ENCODE assay signal across 16 cellular contexts in genomic region chr13:40228981-40229380, GRCh38.
A peak's percentile ranks its signal among the peaks of the same experiment; 100 is the strongest.
DNase-seq lines count a peak whose midpoint lies in the region; ATAC-seq, FAIRE-seq and TF ChIP-seq lines count a peak whose summit lies in the region.
"Had no signal": no experiment of that assay in that cellular context is flagged by ENCODE, and none has a peak within 500 bp of the region (broad histone marks: within the 10 kb centered on the region; RNA-seq: fewer than 3 reads in every experiment).

No MANE protein-coding gene starts in this region.

- TF ChIP-seq RAD21 in A549 (conservative IDR thresholded peaks at IDR 0.05 in 1 of 2, IDR thresholded peaks at IDR 0.05 in 1 of 2) = no peak

- H3F3A ChIP-seq in smooth muscle cell (ENCODE audit: low read depth) = no peaks in the 10 kb centered on the region

- H3K9me3 ChIP-seq in A549 (no peaks in the 10 kb centered on the region), hepatocyte (ENCODE audit: low read depth) (no peaks in the 10 kb centered on the region), smooth muscle cell (replicated peaks; ENCODE audit: low read depth) (no peaks in the 10 kb centered on the region)

- no peak for TF ChIP-seq EP300 in A549 (IDR thresholded peaks at IDR 0.05)

- no peaks in the 10 kb centered on the region for H3K36me3 ChIP-seq in hepatocyte (replicated peaks; ENCODE audit: insufficient read depth, low read depth)
- no peaks in the 10 kb centered on the region for H3K36me3 ChIP-seq in smooth muscle cell (ENCODE audit: low read depth)

- DNase-seq in A549 (ENCODE audit: low read depth in 1 of 2, low spot score in 1 of 2) (peak in 1 of 2 experiments; percentile 9), HCEC 1CT (peak; percentile 2), hepatocyte (ENCODE audit: low spot score) (no peak), smooth muscle cell (lab: John Stamatoyannopoulos, UW; ENCODE audit: unreplicated experiment) (no peak), NCI-H2107 treated with DMSO at 0.1 percent for 48 hours (lab: John Stamatoyannopoulos, UW; ENCODE audit: unreplicated experiment) (no peak), NCI-H1930 (lab: John Stamatoyannopoulos, UW) (no peak), NOMO-1 treated with dmso at 0.1 percent for 144 hours (lab: John Stamatoyannopoulos, UW; ENCODE audit: unreplicated experiment) (no peak)
- DNase-seq: C1 segment of cervical spinal cord, DMS79 treated with DMSO at 0.1 percent for 48 hours, NCI-H1092 treated with DMSO at 0.1 percent for 48 hours, NCI-H146, NCI-H2081, NCI-H510A, PC-3 had no signal

- CTCF ChIA-PET in A549 (lab: Yijun Ruan, JAX) = no interaction called here

- POLR2A ChIA-PET in A549 (lab: Yijun Ruan, JAX) = no interaction called here

- H3K4me3 ChIP-seq in A549 (no peak overlapping the region), hepatocyte (no peak overlapping the region), smooth muscle cell (no peak overlapping the region)

- no peak for TF ChIP-seq POLR2A in A549 (IDR thresholded peaks at IDR 0.05; ENCODE audit: low read length)

- H3K4me2 ChIP-seq in A549 (peak overlapping the region; percentile 19; the same call in 1 of the 3 replicates), hepatocyte (no peak overlapping the region), smooth muscle cell (peak overlapping the region; percentile 25)

- H3K27me3 ChIP-seq in hepatocyte (no peaks in the 10 kb centered on the region), smooth muscle cell (ENCODE audit: low read depth) (no peaks in the 10 kb centered on the region)

- H3K9ac ChIP-seq in smooth muscle cell (ENCODE audit: low read depth) = no peak overlapping the region

- no peak overlapping the region; a peak in 1 of 6 replicates for H3K27ac ChIP-seq in A549
- H3K27ac ChIP-seq in hepatocyte = peak overlapping the region; percentile 58
- peak overlapping the region; percentile 23 for H3K27ac ChIP-seq in smooth muscle cell (ENCODE audit: low read depth)
- H3K27ac ChIP-seq: RWPE1 had no signal

- TF ChIP-seq CTCF in A549 (IDR thresholded peaks at IDR 0.05) = no peak
- TF ChIP-seq CTCF in hepatocyte (IDR thresholded peaks at IDR 0.05; ENCODE audit: poor library complexity) = no peak
- no peak for TF ChIP-seq CTCF in smooth muscle cell (IDR thresholded peaks at IDR 0.05; ENCODE audit: borderline replicate concordance, insufficient read depth, poor library complexity, severe bottlenecking)

- 29% methylated on average over 2 of the region's 2 CpGs for WGBS in A549 (ENCODE audit: missing lambda C conversion rate)
- 21% methylated on average over 2 of the region's 2 CpGs for WGBS in hepatocyte (ENCODE audit: low lambda C conversion rate, missing lambda C conversion rate)
- WGBS in smooth muscle cell (ENCODE audit: low lambda C conversion rate) = 35% methylated on average over 2 of the region's 2 CpGs

- H3K4me1 ChIP-seq in A549 = 0 out of 3 replicates have a peak, but pooled peaks cover 6% of the 10 kb centered on the region
- no peaks in the 10 kb centered on the region for H3K4me1 ChIP-seq in hepatocyte (ENCODE audit: insufficient read depth)
- peaks cover 30% of the 10 kb centered on the region for H3K4me1 ChIP-seq in smooth muscle cell (ENCODE audit: low read depth)

- H2AFZ ChIP-seq in hepatocyte (no peak overlapping the region), smooth muscle cell (ENCODE audit: low read depth) (peak overlapping the region; percentile 4)

- no peaks in the 10 kb centered on the region for H3K79me2 ChIP-seq in hepatocyte
- H3K79me2 ChIP-seq in smooth muscle cell (ENCODE audit: low read depth) = no peaks in the 10 kb centered on the region

- H4K20me1 ChIP-seq in hepatocyte (ENCODE audit: insufficient read depth, poor library complexity, severe bottlenecking) (no peaks in the 10 kb centered on the region), smooth muscle cell (ENCODE audit: low read depth) (no peaks in the 10 kb centered on the region)

- H3K9me2 ChIP-seq in hepatocyte (replicated peaks; ENCODE audit: insufficient read depth) = no peaks in the 10 kb centered on the region

- ATAC-seq in A549 = no peak
- ATAC-seq: PC-3 had no signal

- FAIRE-seq in A549 (lab: Jason Lieb, UNC) = no peak
- FAIRE-seq: H1 had no signal

TF ChIP-seq in A549, 52 proteins besides CTCF, POLR2A, EP300 and RAD21:
- no peak for TF ChIP-seq HES2 (IDR thresholded peaks at IDR 0.05)
- TF ChIP-seq SREBF2 (IDR thresholded peaks at IDR 0.05) = no peak
- TF ChIP-seq MAZ (IDR thresholded peaks at IDR 0.05; ENCODE audit: borderline replicate concordance, low read depth, low read length) = no peak
- no peak for TF ChIP-seq RARB (CRISPR knock-in tag; IDR thresholded peaks at IDR 0.05)
- TF ChIP-seq CHD4 (IDR thresholded peaks at IDR 0.05; ENCODE audit: borderline replicate concordance) = no peak
- TF ChIP-seq NPAS2 (CRISPR knock-in tag; IDR thresholded peaks at IDR 0.05; ENCODE audit: borderline replicate concordance) = no peak
- no peak for TF ChIP-seq PBX3 (IDR thresholded peaks at IDR 0.05)

Comparison
In these comparisons a context has a peak if more than half of its experiments do, and no peak if none do; other contexts are left out.
1. H3K27ac ChIP-seq: peak in hepatocyte (single experiment) and smooth muscle cell (single experiment); none in A549 (0 of 2).